ENCODE assay signal across 8 cellular contexts in the genomic region with DNA sequence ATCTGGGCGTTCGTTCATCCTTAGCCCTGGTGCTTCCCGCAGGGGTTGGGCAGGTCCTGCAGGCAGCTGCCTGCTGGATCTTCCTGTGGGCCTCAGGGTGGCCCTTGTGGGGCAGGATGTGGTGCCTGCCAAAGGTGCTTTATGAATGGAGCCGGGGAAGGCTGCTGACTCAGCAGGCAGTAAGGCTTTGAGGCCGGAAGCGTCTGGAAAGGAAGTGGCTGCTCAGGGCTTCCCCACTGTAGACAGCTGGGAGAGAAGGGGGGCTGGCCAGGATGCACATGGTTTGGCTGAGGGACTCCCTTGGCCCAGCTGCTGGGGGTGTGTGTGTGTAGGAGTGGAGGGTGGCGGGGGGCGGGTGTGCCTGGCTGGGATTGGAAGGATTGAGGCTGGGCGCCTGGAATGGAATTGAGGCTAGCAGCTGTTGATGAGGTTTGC. TPM values are rescaled to one million over a fixed set of nuclear protein-coding genes. Genes with fewer than 3 reads are reported as not detected.
DNase-seq lines count a peak whose midpoint lies in the region; ATAC-seq and TF ChIP-seq lines count a peak whose summit lies in the region.

No MANE protein-coding gene starts in this region.

- H3K27me3 ChIP-seq in HUES6 (ENCODE audit: control insufficient read depth, insufficient read depth, low read length) = no peaks in the 10 kb centered on the region
- no peaks in the 10 kb centered on the region for H3K27me3 ChIP-seq in uterus

- H3K4me3 ChIP-seq in HUES6 (ENCODE audit: low read depth, low read length) (no peak overlapping the region), uterus (no peak overlapping the region)

- TF ChIP-seq POLR2A in uterus (IDR thresholded peaks at IDR 0.05) = no peak

- peak overlapping the region in 1 of 2 donors; percentile 64 for H3K27ac Mint-ChIP-seq in T-cell

- no peaks in the 10 kb centered on the region for H3K9me3 Mint-ChIP-seq in T-cell

- H3K9ac ChIP-seq in HUES6 (ENCODE audit: low read length) = peak overlapping the region; percentile 3

- H3K36me3 ChIP-seq in HUES6 (ENCODE audit: control insufficient read depth, insufficient read depth, low read length) (0 out of 2 replicates have a peak, but pooled peaks cover 3% of the 10 kb centered on the region), uterus (no peaks in the 10 kb centered on the region)

- no peaks in the 10 kb centered on the region for H3K9me3 ChIP-seq in HUES6 (ENCODE audit: control insufficient read depth, insufficient read depth, low read depth, low read length)
- no peaks in the 10 kb centered on the region for H3K9me3 ChIP-seq in uterus

- peak overlapping the region in 1 of 3 donors; percentile 58 for H3K4me3 Mint-ChIP-seq in T-cell

- peaks cover 39% of the 10 kb centered on the region for H3K4me1 ChIP-seq in HUES6 (ENCODE audit: control insufficient read depth, insufficient read depth, low read length)
- peaks cover 0 to 10% of the 10 kb centered on the region in 2 donors for H3K4me1 ChIP-seq in uterus

- H3K27ac ChIP-seq in HUES6 (ENCODE audit: low read depth, low read length) = no peak overlapping the region
- H3K27ac ChIP-seq in uterus = peak overlapping the region in 1 of 2 donors; percentile 8

- POLR2A ChIA-PET in T-cell (lab: Charles Lee) = no interaction called here

- DNase-seq in AG20443 (ENCODE audit: low spot score) (peak; percentile 80), T-cell (peak; percentile 40 to 83 (median 72)), left cardiac atrium (peak; percentile 90), renal cortical epithelial cell (ENCODE audit: low read depth) (peak; percentile 87), uterus (peak; percentile 82 to 84)
- peak; percentile 21 for DNase-seq in activated naive CD8-positive, alpha-beta T cell treated with anti-CD3 and anti-CD28 coated beads, Interleukin-2, amount 50 U/mL, for 16 hours (ENCODE audit: low read depth, low spot score)

- intact Hi-C loops in left cardiac atrium (cut with DNase I) (loop anchor here in 1 of 2 donors (10.0 kb wide), 1 partner anchor 412 kb away; no protein-coding TSS in a partner anchor), uterus (cut with DNase I; ENCODE audit: low total_unique reads) (loop anchor here (10.0 kb wide), 1 partner anchor 62 kb away; the partner anchor contains the start of gene NPTN)

- ATAC-seq in GM19438 (IDR thresholded peaks at IDR 0.05; ENCODE audit: low read depth, unreplicated experiment) (peak; percentile 88), T-cell (replicated peaks in 1 of 4) (peak; percentile 86 to 95 (median 90)), left cardiac atrium (peak; percentile 94 to 95)

- peaks cover 17 to 33% (median 22%) of the 10 kb centered on the region in 3 donors for H3K4me1 Mint-ChIP-seq in T-cell

- H3K36me3 Mint-ChIP-seq in T-cell = no peaks in the 10 kb centered on the region

- peaks cover 52 to 64% of the 10 kb centered on the region in 2 donors for H3K27me3 Mint-ChIP-seq in T-cell

- CTCF ChIA-PET in T-cell (lab: Charles Lee) = interaction anchor here in 1 of 2 donors (0.6 to 4.5 kb wide), 5 partner anchors 20 to 463 kb away, joined by 4 to 37 read pairs (median 6); no protein-coding TSS in a partner anchor

- no peak for TF ChIP-seq CTCF in uterus (IDR thresholded peaks at IDR 0.05)

RNA-seq across cellular contexts. Expression of gene CD276, which starts 12.9 kb away (rescaled TPM):
- under 1 TPM in 3 of 5 donors, not detected in 2; 0.66 to 0.76 (median 0.76) TPM for total RNA-seq in T-cell
- 10 to 100 TPM; 29.6 to 77.5 TPM for total RNA-seq in left cardiac atrium
- 82.1 and 139 TPM in 2 replicates for total RNA-seq in renal cortical epithelial cell
- total RNA-seq in uterus = 10 to 100 TPM; 11.5 to 85.7 (median 30.0) TPM

RNA-seq across cellular contexts. Expression of gene INSYN1, which starts 56.1 kb away (rescaled TPM):
- total RNA-seq in T-cell (not detected), left cardiac atrium (10 to 100 TPM; 79.3 to 80.8 TPM), renal cortical epithelial cell (under 0.01 and 0.80 TPM in 2 replicates), uterus (10 to 100 TPM in 2 of 4 donors, 1 to 10 TPM in 1, under 1 TPM in 1; 0.77 to 13.5 (median 6.9) TPM)

Comparison
In these comparisons a context has a peak if more than half of its experiments do, and no peak if none do; other contexts are left out.
1. DNase-seq: peak in every context shown above with its lines; median percentile 90 in left cardiac atrium; 87 in renal cortical epithelial cell; 83 in uterus; 80 in AG20443; 72 in T-cell; 21 in activated naive CD8-positive, alpha-beta T cell treated with anti-CD3 and anti-CD28 coated beads, Interleukin-2, amount 50 U/mL, for 16 hours.
2. RNA of gene CD276, which starts 12.9 kb away (total RNA-seq): 82.1 to 139 TPM in renal cortical epithelial cell, 29.6 to 77.5 TPM in left cardiac atrium and 11.5 to 85.7 TPM in uterus; 0.66 to 0.76 TPM in T-cell; every median in the first group is over 4 times any median in the second.
3. RNA of gene INSYN1, which starts 56.1 kb away (total RNA-seq): 79.3 to 80.8 TPM in left cardiac atrium; 0.77 to 13.5 TPM in uterus, under 0.01 to 0.80 TPM in renal cortical epithelial cell and not detected in T-cell; every median in the first group is over 4 times any median in the second.
4. Peak in every context shown above with its lines, with median percentiles within 50 percentile points of each other: ATAC-seq.